In the genomic region with DNA sequence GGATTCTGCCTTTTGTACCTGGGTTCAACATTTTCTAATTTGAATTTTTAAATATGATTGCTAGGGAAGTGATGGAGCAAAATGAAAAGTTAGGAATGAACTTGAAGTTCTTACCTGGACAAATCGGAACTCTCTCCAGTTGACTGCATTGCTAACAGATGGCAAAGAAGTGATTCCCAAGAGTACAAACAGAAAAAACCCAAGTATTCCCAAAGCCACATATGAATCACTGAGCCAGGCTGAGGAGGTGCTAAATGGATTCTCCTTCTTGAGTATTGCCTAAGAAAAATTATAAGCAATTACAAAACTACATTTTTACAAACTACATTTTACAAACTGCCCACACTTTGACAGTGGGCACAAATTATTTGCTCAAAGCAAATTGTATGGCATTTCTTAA, we compare ENCODE assay signal across 15 cellular contexts. TPM values are rescaled to one million over a fixed set of nuclear protein-coding genes. Genes with fewer than 3 reads are reported as not detected.
DNase-seq lines count a peak whose midpoint lies in the region; ATAC-seq and TF ChIP-seq lines count a peak whose summit lies in the region.
"Had no signal": no experiment of that assay in that cellular context is flagged by ENCODE, and none has a peak within 500 bp of the region (broad histone marks: within the 10 kb centered on the region; RNA-seq: fewer than 3 reads in every experiment).

No MANE protein-coding gene starts in this region.

- no peak for TF ChIP-seq CTCF in 22Rv1 (IDR thresholded peaks at IDR 0.05)

- DNase-seq in LHCN-M2 (ENCODE audit: low read depth) (peak; percentile 17), epithelial cell of prostate (ENCODE audit: low read depth, low spot score) (no peak), renal cortical epithelial cell (ENCODE audit: low read depth) (peak; percentile 56), NCI-H2196 (lab: John Stamatoyannopoulos, UW; ENCODE audit: unreplicated experiment) (no peak), UCSD-AML1 (lab: John Stamatoyannopoulos, UW; ENCODE audit: unreplicated experiment) (no peak)
- DNase-seq: AML-193; Caco-2; CD4-positive, alpha-beta T cell; GM23248 had no signal

- no peak for ATAC-seq in HG03159 (IDR thresholded peaks at IDR 0.05; ENCODE audit: unreplicated experiment)
- ATAC-seq: A549 had no signal

- 0 out of 2 replicates have a peak overlapping the region, but pooled peaks have one; percentile 60 for H3K27ac ChIP-seq in 22Rv1
- H3K27ac ChIP-seq in epithelial cell of prostate = peak overlapping the region; percentile 5
- H3K27ac ChIP-seq: A549, C4-2B, GM23248 had no signal

RNA-seq across cellular contexts. Expression of a gene that starts 25.9 kb away (rescaled TPM):
- 0.11 and 0.13 TPM in 2 replicates for total RNA-seq in LHCN-M2 (2014; rRNA removed)
- 0.05 TPM for polyA plus RNA-seq in LHCN-M2 (2012)
- 0.30 and 2.1 TPM in 2 replicates for total RNA-seq in renal cortical epithelial cell
- total RNA-seq: Caco-2; CD4-positive, alpha-beta T cell; GM23248; HT1080 had no signal
- polyA plus RNA-seq: A549, BJ, GM23248 had no signal

Comparison
In these comparisons a context has a peak if more than half of its experiments do, and no peak if none do; other contexts are left out.
1. DNase-seq: peak in LHCN-M2 (single experiment) and renal cortical epithelial cell (single experiment); none in epithelial cell of prostate (single experiment), NCI-H2196 (single experiment) and UCSD-AML1 (single experiment).